Comparison of ENCODE assay signal across 15 cellular contexts in genomic region chr3:67176396-67176795, GRCh38.
A peak's percentile ranks its signal among the peaks of the same experiment; 100 is the strongest.
DNase-seq lines count a peak whose midpoint lies in the region; ATAC-seq and TF ChIP-seq lines count a peak whose summit lies in the region.
"Had no signal": no experiment of that assay in that cellular context is flagged by ENCODE, and none has a peak within 500 bp of the region (broad histone marks: within the 10 kb centered on the region; RNA-seq: fewer than 3 reads in every experiment).

No MANE protein-coding gene starts in this region.

- H3K4me1 ChIP-seq in HAP-1 (no peaks in the 10 kb centered on the region), uterus (no peaks in the 10 kb centered on the region)

- H3K36me3 ChIP-seq in WERI-Rb-1 (no peaks in the 10 kb centered on the region), HAP-1 (replicated peaks) (no peaks in the 10 kb centered on the region), uterus (no peaks in the 10 kb centered on the region)

- intact Hi-C loops in uterus (cut with DNase I; ENCODE audit: low total_unique reads) (no loop called here), left cardiac atrium (cut with DNase I) (no loop called here)

- no peak for TF ChIP-seq POLR2A in uterus (IDR thresholded peaks at IDR 0.05)

- H3K9me3 ChIP-seq in WERI-Rb-1 (ENCODE audit: severe bottlenecking) (no peaks in the 10 kb centered on the region), HAP-1 (no peaks in the 10 kb centered on the region), uterus (no peaks in the 10 kb centered on the region)

- TF ChIP-seq CTCF in WERI-Rb-1 (IDR thresholded peaks at IDR 0.05; ENCODE audit: low read depth, low read length): no peak
- TF ChIP-seq CTCF in fibroblast of villous mesenchyme (IDR thresholded peaks at IDR 0.05; ENCODE audit: insufficient read depth, low read depth, low read length): no peak
- TF ChIP-seq CTCF in uterus (IDR thresholded peaks at IDR 0.05): no peak

- peak; percentile 53 for DNase-seq in Ammon's horn (ENCODE audit: low spot score)
- peak; percentile 68 for DNase-seq in WERI-Rb-1
- peak; percentile 60 for DNase-seq in fibroblast of villous mesenchyme (ENCODE audit: low read depth)
- DNase-seq in pons (ENCODE audit: low spot score): peak; percentile 12
- DNase-seq in HAP-1 (ENCODE audit: low spot score in 2 of 2): no peak
- no peak for DNase-seq in uterus
- DNase-seq in left cardiac atrium: no peak
- DNase-seq: CD8-positive, alpha-beta T cell; COR-L47; DMS53; GF-D8; H7; IMR-90 had no signal

- H3K27me3 ChIP-seq in WERI-Rb-1 (ENCODE audit: insufficient read depth, low read depth, severe bottlenecking): no peaks in the 10 kb centered on the region
- H3K27me3 ChIP-seq in HAP-1 (ENCODE audit: low read depth): no peaks in the 10 kb centered on the region
- H3K27me3 ChIP-seq in uterus: no peaks in the 10 kb centered on the region

- in situ Hi-C loops in HAP-1 (cut with MboI; ENCODE audit: low sequenced_read_pairs): no loop called here

- ATAC-seq in GM18520 (IDR thresholded peaks at IDR 0.05; ENCODE audit: unreplicated experiment): no peak
- no peak for ATAC-seq in left cardiac atrium
- ATAC-seq: CD8-positive, alpha-beta T cell; GM23338 had no signal

- H3K27ac ChIP-seq in WERI-Rb-1 (peak overlapping the region; percentile 52), uterus (no peak overlapping the region)

- H3K4me3 ChIP-seq in WERI-Rb-1 (ENCODE audit: low read depth, low read length) (no peak overlapping the region), fibroblast of villous mesenchyme (ENCODE audit: low read depth, low read length) (no peak overlapping the region), HAP-1 (no peak overlapping the region), uterus (no peak overlapping the region)
- H3K4me3 ChIP-seq: GM23338 had no signal

Comparison
In these comparisons a context has a peak if more than half of its experiments do, and no peak if none do; other contexts are left out.
1. DNase-seq: peak in Ammon's horn (single experiment), WERI-Rb-1 (single experiment), fibroblast of villous mesenchyme (single experiment) and pons (single experiment); none in HAP-1 (0 of 2), uterus (0 of 2) and left cardiac atrium (single experiment).